9 cellular contexts compared by ENCODE assay signal in genomic region chr5:16713386-16713928, GRCh38.
DNase-seq lines count a peak whose midpoint lies in the region; ATAC-seq and TF ChIP-seq lines count a peak whose summit lies in the region.
"Had no signal": no experiment of that assay in that cellular context is flagged by ENCODE, and none has a peak within 500 bp of the region (broad histone marks: within the 10 kb centered on the region; RNA-seq: fewer than 3 reads in every experiment).

No MANE protein-coding gene starts in this region.

- H3K4me3 ChIP-seq in Caco-2 (ENCODE audit: low read depth, low read length) (no peak overlapping the region), foreskin fibroblast (ENCODE audit: low read depth in 1 of 2, low read length in 2 of 2) (peak overlapping the region; percentile 0 to 42)
- H3K4me3 ChIP-seq: lower lobe of right lung had no signal

- CTCF ChIA-PET in Caco-2 (lab: Charles Lee) = no interaction called here

- H3K36me3 ChIP-seq in Caco-2 (ENCODE audit: control insufficient read depth, insufficient read depth, low read length) = peaks cover 7% of the 10 kb centered on the region

- no peaks in the 10 kb centered on the region for H3K4me1 Mint-ChIP-seq in Caco-2 (ENCODE audit: low read depth, unreplicated experiment)

- POLR2A ChIA-PET in Caco-2 (lab: Charles Lee) = no interaction called here

- TF ChIP-seq CTCF in Caco-2 (IDR thresholded peaks at IDR 0.05; ENCODE audit: insufficient read depth in 1 of 2, low read depth in 1 of 2, low read length in 1 of 2, severe bottlenecking in 1 of 2, unreplicated experiment in 1 of 2) (peak in 1 of 2 experiments; percentile 2), foreskin fibroblast (IDR thresholded peaks at IDR 0.05; ENCODE audit: low read depth, low read length) (no peak)

- no peaks in the 10 kb centered on the region for H3K9me3 ChIP-seq in Caco-2
- H3K9me3 ChIP-seq: lower lobe of right lung had no signal

- no TSS peak for BruUV-seq in Caco-2 (replicated peaks; lab: Mats Ljungman, UMichigan)

- H3K27ac Mint-ChIP-seq in Caco-2 (ENCODE audit: unreplicated experiment) = peak overlapping the region; percentile 16

- intact Hi-C loops in Caco-2 (cut with micrococcal nuclease; ENCODE audit: unreplicated experiment) = no loop called here

- no peaks in the 10 kb centered on the region for H3K27me3 ChIP-seq in Caco-2 (replicated peaks; ENCODE audit: control insufficient read depth, insufficient read depth, low read length)

- peaks cover 74% of the 10 kb centered on the region for H3K36me3 Mint-ChIP-seq in Caco-2 (ENCODE audit: insufficient read depth, unreplicated experiment)

- ATAC-seq in HG03139 (IDR thresholded peaks at IDR 0.05; ENCODE audit: unreplicated experiment) = no peak
- ATAC-seq: lower lobe of right lung had no signal

- H3K27me3 Mint-ChIP-seq in Caco-2 (ENCODE audit: insufficient read depth, unreplicated experiment) = no peaks in the 10 kb centered on the region

- H3K4me3 Mint-ChIP-seq in Caco-2 (ENCODE audit: unreplicated experiment) = no peak overlapping the region

- no peak for DNase-seq in Caco-2
- DNase-seq in RPMI7951 (ENCODE audit: low read depth) = peak; percentile 52
- peak; percentile 21 to 67 for DNase-seq in foreskin fibroblast
- peak; percentile 55 for DNase-seq in occipital lobe (lab: John Stamatoyannopoulos, UW)
- DNase-seq in ureter (ENCODE audit: low spot score) = no peak
- no peak for DNase-seq in effector CD4-positive, alpha-beta T cell
- DNase-seq in glomerular visceral epithelial cell (ENCODE audit: extremely low spot score) = no peak
- DNase-seq: lower lobe of right lung had no signal

- no peaks in the 10 kb centered on the region for H3K9me3 Mint-ChIP-seq in Caco-2 (ENCODE audit: unreplicated experiment)

- H3K4me1 ChIP-seq in Caco-2 = peaks cover 5% of the 10 kb centered on the region; the same call in 1 of the 2 replicates
- H3K4me1 ChIP-seq: lower lobe of right lung had no signal

Comparison
In these comparisons a context has a peak if more than half of its experiments do, and no peak if none do; other contexts are left out.
1. DNase-seq: peak in RPMI7951 (single experiment), foreskin fibroblast (2 of 2) and occipital lobe (single experiment); none in Caco-2 (0 of 2), ureter (single experiment), effector CD4-positive, alpha-beta T cell (single experiment) and glomerular visceral epithelial cell (single experiment).